ENCODE assay signal across 10 cellular contexts in genomic region chr16:19094542-19095365, GRCh38. TPM values are rescaled to one million over a fixed set of nuclear protein-coding genes. Genes with fewer than 3 reads are reported as not detected.
DNase-seq lines count a peak whose midpoint lies in the region; ATAC-seq, FAIRE-seq and TF ChIP-seq lines count a peak whose summit lies in the region.
"Had no signal": no experiment of that assay in that cellular context is flagged by ENCODE, and none has a peak within 500 bp of the region (broad histone marks: within the 10 kb centered on the region; RNA-seq: fewer than 3 reads in every experiment).

No MANE protein-coding gene starts in this region.

- no peak overlapping the region for H3K27ac ChIP-seq in A673 (ENCODE audit: low read depth, low read length, poor library complexity, severe bottlenecking)
- H3K27ac ChIP-seq in OCI-LY1 (ENCODE audit: low read depth, low read length, poor library complexity, severe bottlenecking): no peak overlapping the region
- H3K27ac ChIP-seq in endothelial cell of umbilical vein (ENCODE audit: insufficient read depth, low read depth, low read length): no peak overlapping the region
- no peak overlapping the region for H3K27ac ChIP-seq in ascending aorta
- H3K27ac ChIP-seq in brain microvascular endothelial cell: no peak overlapping the region
- H3K27ac ChIP-seq: thoracic aorta had no signal

- peak; percentile 67 for FAIRE-seq in endothelial cell of umbilical vein (lab: Jason Lieb, UNC)

- H3K9me1 ChIP-seq in endothelial cell of umbilical vein (replicated peaks; ENCODE audit: control insufficient read depth, extremely low read depth, insufficient read depth, low read length): no peaks in the 10 kb centered on the region

- no peak for TF ChIP-seq POLR2A in endothelial cell of umbilical vein (IDR thresholded peaks at IDR 0.05; ENCODE audit: low read depth, low read length)

- H3K79me2 ChIP-seq in OCI-LY1 (ENCODE audit: insufficient read depth, low read length) (no peaks in the 10 kb centered on the region), endothelial cell of umbilical vein (ENCODE audit: control insufficient read depth, insufficient read depth, low read length) (no peaks in the 10 kb centered on the region)

- peak overlapping the region; percentile 68; the same call in 1 of the 2 replicates for H2AFZ ChIP-seq in OCI-LY1 (ENCODE audit: low read length)
- no peak overlapping the region for H2AFZ ChIP-seq in endothelial cell of umbilical vein (ENCODE audit: low read depth, low read length)

- H3K9me3 ChIP-seq in A673 (ENCODE audit: low read depth, low read length, poor library complexity, severe bottlenecking) (no peaks in the 10 kb centered on the region), OCI-LY1 (ENCODE audit: low read length) (0 out of 2 replicates have a peak, but pooled peaks cover 3% of the 10 kb centered on the region), endothelial cell of umbilical vein (replicated peaks; ENCODE audit: control insufficient read depth, insufficient read depth, low read length) (no peaks in the 10 kb centered on the region), ascending aorta (no peaks in the 10 kb centered on the region)
- H3K9me3 ChIP-seq: thoracic aorta had no signal

- POLR2A ChIA-PET in A673 (lab: Charles Lee; ENCODE audit: low non-redundant PET) (interaction anchor here (0.7 kb wide), 1 partner anchor 369 kb away, joined by 10 read pairs; no protein-coding TSS in a partner anchor), endothelial cell of umbilical vein (lab: Charles Lee) (interaction anchor here (0.6 to 1.5 kb wide), 2 partner anchors 19 to 27 kb away, joined by 3 to 6 read pairs; partner anchors contain the start of gene ITPRIPL2)

- H3K4me3 ChIP-seq in A673 (ENCODE audit: low read depth, low read length, poor library complexity, severe bottlenecking) (no peak overlapping the region), OCI-LY1 (ENCODE audit: low read depth, low read length, poor library complexity, severe bottlenecking) (no peak overlapping the region), endothelial cell of umbilical vein (replicated peaks in 1 of 3; ENCODE audit: insufficient read depth in 1 of 3, low read depth in 1 of 3, low read length in 3 of 3) (no peak overlapping the region), ascending aorta (no peak overlapping the region), brain microvascular endothelial cell (ENCODE audit: low read depth, low read length) (no peak overlapping the region)
- H3K4me3 ChIP-seq: thoracic aorta had no signal

- H3K36me3 ChIP-seq in A673 (ENCODE audit: insufficient read depth, low read length, poor library complexity, severe bottlenecking): no peaks in the 10 kb centered on the region
- no peaks in the 10 kb centered on the region for H3K36me3 ChIP-seq in OCI-LY1 (ENCODE audit: insufficient read depth, low read length)
- H3K36me3 ChIP-seq in endothelial cell of umbilical vein (ENCODE audit: control insufficient read depth in 2 of 2, extremely low read depth in 1 of 2, insufficient read depth in 2 of 2, low read length in 2 of 2): no peaks in the 10 kb centered on the region
- no peaks in the 10 kb centered on the region for H3K36me3 ChIP-seq in ascending aorta
- no peaks in the 10 kb centered on the region for H3K36me3 ChIP-seq in brain microvascular endothelial cell (replicated peaks)
- H3K36me3 ChIP-seq: thoracic aorta had no signal

- TF ChIP-seq CTCF in A673 (conservative IDR thresholded peaks at IDR 0.05; ENCODE audit: low read depth, low read length) (peak; percentile 36; the same call in 1 of the 2 replicates), OCI-LY1 (IDR thresholded peaks at IDR 0.05; ENCODE audit: low read length) (peak; percentile 9; the same call in 1 of the 2 replicates), endothelial cell of umbilical vein (IDR thresholded peaks at IDR 0.05; ENCODE audit: extremely low read depth in 1 of 2, insufficient read depth in 1 of 2, low read depth in 1 of 2, low read length in 2 of 2) (no peak), ascending aorta (IDR thresholded peaks at IDR 0.05) (peak in 1 of 3 experiments; percentile 8), brain microvascular endothelial cell (IDR thresholded peaks at IDR 0.05; ENCODE audit: low read depth, low read length, missing control alignments) (no peak)

- BruUV-seq in A673 (replicated peaks; lab: Mats Ljungman, UMichigan) (no TSS peak), endothelial cell of umbilical vein (replicated peaks; lab: Mats Ljungman, UMichigan) (no TSS peak)

- H3K27me3 ChIP-seq in A673 (replicated peaks; ENCODE audit: insufficient read depth, low read depth, low read length, poor library complexity) (no peaks in the 10 kb centered on the region), OCI-LY1 (ENCODE audit: insufficient read depth, low read length) (no peaks in the 10 kb centered on the region), endothelial cell of umbilical vein (ENCODE audit: control insufficient read depth in 2 of 2, insufficient read depth in 2 of 2, low read length in 2 of 2) (no peaks in the 10 kb centered on the region), ascending aorta (no peaks in the 10 kb centered on the region), brain microvascular endothelial cell (replicated peaks) (no peaks in the 10 kb centered on the region)

- dilution Hi-C loops in endothelial cell of umbilical vein (cut with MboI; ENCODE audit: extremely low pct_ligation_motif_present, low sequenced_read_pairs): no loop called here

- ATAC-seq in HG02852 (IDR thresholded peaks at IDR 0.05; ENCODE audit: unreplicated experiment): no peak

- in situ Hi-C loops in brain microvascular endothelial cell (cut with HindIII; ENCODE audit: low pct_ligation_motif_present, low sequenced_read_pairs): no loop called here

- CTCF ChIA-PET in A673 (lab: Charles Lee): interaction anchor here (0.6 kb wide), 1 partner anchor 406 kb away, joined by 6 read pairs; no protein-coding TSS in a partner anchor
- CTCF ChIA-PET in endothelial cell of umbilical vein (lab: Charles Lee): interaction anchor here (1.1 to 3.1 kb wide), 11 partner anchors 9 to 408 kb away, joined by 3 to 24 read pairs (median 6); partner anchors contain the start of gene ITPRIPL2

- no peaks in the 10 kb centered on the region for H3F3A ChIP-seq in OCI-LY1 (ENCODE audit: insufficient read depth, low read length)

- H3K9ac ChIP-seq in OCI-LY1 (ENCODE audit: low read length): no peak overlapping the region
- H3K9ac ChIP-seq in endothelial cell of umbilical vein (replicated peaks; ENCODE audit: extremely low read depth, insufficient read depth, low read length): no peak overlapping the region

- no peak overlapping the region for H3K4me2 ChIP-seq in OCI-LY1 (ENCODE audit: low read length)
- H3K4me2 ChIP-seq in endothelial cell of umbilical vein (ENCODE audit: insufficient read depth, low read length): no peak overlapping the region

- DNase-seq in A673 (ENCODE audit: low spot score): no peak
- peak; percentile 67 for DNase-seq in H4 (ENCODE audit: low spot score)
- no peak for DNase-seq in endothelial cell of umbilical vein (ENCODE audit: low read depth, low spot score)
- no peak for DNase-seq in ascending aorta (ENCODE audit: low spot score in 2 of 2)
- DNase-seq in brain microvascular endothelial cell: no peak
- DNase-seq in NCI-H446 (lab: John Stamatoyannopoulos, UW): no peak
- DNase-seq: hypothalamus had no signal

- H3K4me1 ChIP-seq in A673 (ENCODE audit: insufficient read depth, low read length, poor library complexity, severe bottlenecking) (no peaks in the 10 kb centered on the region), OCI-LY1 (ENCODE audit: insufficient read depth, low read length, severe bottlenecking) (peaks cover 5% of the 10 kb centered on the region), endothelial cell of umbilical vein (ENCODE audit: control insufficient read depth, extremely low read depth, insufficient read depth, low read length) (peaks cover 17% of the 10 kb centered on the region), ascending aorta (no peaks in the 10 kb centered on the region)

- H4K20me1 ChIP-seq in OCI-LY1 (ENCODE audit: insufficient read depth, low read length) (no peaks in the 10 kb centered on the region), endothelial cell of umbilical vein (replicated peaks; ENCODE audit: control insufficient read depth, extremely low read depth, insufficient read depth, low read length) (no peaks in the 10 kb centered on the region)

- intact Hi-C loops in A673 (cut with micrococcal nuclease; ENCODE audit: unreplicated experiment): no loop called here
- intact Hi-C loops in endothelial cell of umbilical vein (cut with micrococcal nuclease): no loop called here
- intact Hi-C loops in ascending aorta (cut with DNase I): no loop called here

- no peaks in the 10 kb centered on the region for H3K9me2 ChIP-seq in OCI-LY1 (ENCODE audit: low read depth, low read length)

TF ChIP-seq in endothelial cell of umbilical vein, 7 proteins besides CTCF, POLR2A, EP300 and RAD21 (continues in another document):
- TF ChIP-seq POLR2AphosphoS5 (IDR thresholded peaks at IDR 0.05; ENCODE audit: insufficient read depth, low read depth, low read length) (no peak), MYC (IDR thresholded peaks at IDR 0.05; ENCODE audit: low read depth, low read length) (no peak), GATA2 (IDR thresholded peaks at IDR 0.05; ENCODE audit: insufficient read depth, insufficient read length, low read depth, low read length) (no peak)

RNA-seq across cellular contexts. Expression of gene ITPRIPL2, which starts 19.0 kb away (rescaled TPM):
- total RNA-seq in A673 (2021): 20.2 and 22.8 TPM in 2 replicates
- total RNA-seq in H4 (2014; rRNA removed; shearing (Covaris generic)): 8.2 and 8.7 TPM in 2 replicates
- 40.8 and 43.2 TPM in 2 replicates for total RNA-seq in endothelial cell of umbilical vein
- 10.9 and 12.0 TPM in 2 replicates for polyA plus RNA-seq in endothelial cell of umbilical vein
- 7.2 and 8.5 TPM in 2 replicates for polyA plus RNA-seq in endothelial cell of umbilical vein (2011; cell fraction: cytosol; rRNA removed)
- 9.0 and 10.3 TPM in 2 replicates for polyA plus RNA-seq in endothelial cell of umbilical vein (2011; cell fraction: nucleus; rRNA removed)
- polyA plus RNA-seq in endothelial cell of umbilical vein (2012): 11.4 and 11.9 TPM in 2 replicates
- 18.0 and 20.2 TPM in 2 replicates for polyA minus RNA-seq in endothelial cell of umbilical vein
- 34.2 TPM for polyA minus RNA-seq in endothelial cell of umbilical vein (2011; cell fraction: cytosol; rRNA and poly(A)+ RNA removed)
- 15.6 and 27.4 TPM in 2 replicates for polyA minus RNA-seq in endothelial cell of umbilical vein (2011; cell fraction: nucleus; rRNA and poly(A)+ RNA removed)
- 94.5 TPM for total RNA-seq in ascending aorta

RNA-seq across cellular contexts. Expression of gene COQ7, which starts 27.3 kb away (rescaled TPM):
- 22.7 and 24.3 TPM in 2 replicates for total RNA-seq in A673 (2021)
- total RNA-seq in H4 (2014; rRNA removed; shearing (Covaris generic)): 8.2 and 25.8 TPM in 2 replicates
- 22.1 and 24.2 TPM in 2 replicates for total RNA-seq in endothelial cell of umbilical vein
- 11.1 and 12.9 TPM in 2 replicates for polyA plus RNA-seq in endothelial cell of umbilical vein
- 18.0 and 23.7 TPM in 2 replicates for polyA plus RNA-seq in endothelial cell of umbilical vein (2011; cell fraction: cytosol; rRNA removed)
- 16.6 and 19.3 TPM in 2 replicates for polyA plus RNA-seq in endothelial cell of umbilical vein (2011; cell fraction: nucleus; rRNA removed)
- 13.7 and 15.5 TPM in 2 replicates for polyA plus RNA-seq in endothelial cell of umbilical vein (2012)
- 15.0 and 18.4 TPM in 2 replicates for polyA minus RNA-seq in endothelial cell of umbilical vein
- 17.8 TPM for polyA minus RNA-seq in endothelial cell of umbilical vein (2011; cell fraction: cytosol; rRNA and poly(A)+ RNA removed)
- 17.6 and 24.2 TPM in 2 replicates for polyA minus RNA-seq in endothelial cell of umbilical vein (2011; cell fraction: nucleus; rRNA and poly(A)+ RNA removed)
- total RNA-seq in ascending aorta: 3.1 TPM

Comparison
In these comparisons a context has a peak if more than half of its experiments do, and no peak if none do; other contexts are left out.
1. CTCF ChIP-seq: peak in A673 (single experiment) and OCI-LY1 (single experiment); none in endothelial cell of umbilical vein (0 of 2) and brain microvascular endothelial cell (single experiment).